ENCODE assay signal across 8 cellular contexts in the genomic region with DNA sequence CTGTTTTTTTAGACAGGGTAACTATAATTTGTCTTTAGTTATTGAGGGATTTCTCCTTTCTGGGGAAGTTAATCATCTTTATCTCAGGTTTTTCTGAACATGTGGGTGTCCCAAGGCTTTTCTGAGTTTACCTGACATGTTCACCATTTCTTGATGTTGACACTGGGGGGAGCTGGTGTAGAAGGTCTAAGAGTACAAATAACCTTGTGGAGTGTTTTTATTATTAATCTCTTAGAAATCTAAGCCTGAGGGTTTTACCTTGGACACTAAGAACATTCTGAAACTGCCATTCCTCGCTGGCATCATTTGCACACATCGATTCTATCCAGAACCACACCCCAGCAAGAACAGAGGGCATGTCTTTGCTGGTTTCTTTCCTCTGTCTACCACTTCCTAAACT. TPM values are rescaled to one million over a fixed set of nuclear protein-coding genes. Genes with fewer than 3 reads are reported as not detected.
DNase-seq lines count a peak whose midpoint lies in the region; ATAC-seq and TF ChIP-seq lines count a peak whose summit lies in the region.

No MANE protein-coding gene starts in this region.

- no peak overlapping the region for H3K4me3 ChIP-seq in left ventricle myocardium inferior

- H3K27me3 ChIP-seq in left ventricle myocardium inferior (ENCODE audit: low read depth) = no peaks in the 10 kb centered on the region

- H3K36me3 ChIP-seq in left ventricle myocardium inferior = peaks cover 90% of the 10 kb centered on the region

- H3K9me3 ChIP-seq in left ventricle myocardium inferior (replicated peaks) = no peaks in the 10 kb centered on the region

- peak overlapping the region; percentile 82 for H3K27ac ChIP-seq in left ventricle myocardium inferior (replicated peaks)

- peak; percentile 80 for ATAC-seq in SK-N-SH treated with all-trans-retinoic acid at 6 μM for 48 hours
- ATAC-seq in HG03097 (IDR thresholded peaks at IDR 0.05; ENCODE audit: low FRiP score, unreplicated experiment) = no peak
- ATAC-seq in GM21381 (IDR thresholded peaks at IDR 0.05; ENCODE audit: unreplicated experiment) = no peak
- ATAC-seq in GM21515 (IDR thresholded peaks at IDR 0.05; ENCODE audit: unreplicated experiment) = no peak
- no peak for ATAC-seq in omental fat pad (ENCODE audit: low FRiP score)

- TF ChIP-seq CTCF in left ventricle myocardium inferior (IDR thresholded peaks at IDR 0.05; ENCODE audit: borderline replicate concordance) (peak; percentile 54), omental fat pad (IDR thresholded peaks at IDR 0.05) (no peak)

- intact Hi-C loops in left ventricle myocardium inferior (cut with micrococcal nuclease) = no loop called here

- peaks cover 93% of the 10 kb centered on the region for H3K4me1 ChIP-seq in left ventricle myocardium inferior

- peak; percentile 20 for DNase-seq in stimulated activated CD4-positive, alpha-beta T cell treated with anti-CD3 and anti-CD28 coated beads, Interleukin-4, amount 100 ng/mL, for 24 hours
- no peak for DNase-seq in stimulated activated CD4-positive, alpha-beta T cell treated with anti-CD3 and anti-CD28 coated beads, Interleukin-4, amount 100 ng/mL, for 4 hours
- DNase-seq in left ventricle myocardium inferior (no peak), omental fat pad (ENCODE audit: low spot score) (no peak)

TF ChIP-seq in SK-N-SH treated with all-trans-retinoic acid at 6 μM for 48 hours, 23 proteins besides CTCF, POLR2A, EP300 and RAD21:
- TF ChIP-seq SNAI2 (CRISPR knock-in tag; IDR thresholded peaks at IDR 0.05) (no peak), TCF4 (CRISPR knock-in tag; IDR thresholded peaks at IDR 0.05; ENCODE audit: borderline replicate concordance) (no peak), ZNF70 (CRISPR knock-in tag; IDR thresholded peaks at IDR 0.05) (no peak), ARNTL (CRISPR knock-in tag; IDR thresholded peaks at IDR 0.05; ENCODE audit: borderline replicate concordance, low read depth) (no peak), CSDC2 (CRISPR knock-in tag; IDR thresholded peaks at IDR 0.05) (no peak), ZC3H10 (CRISPR knock-in tag; IDR thresholded peaks at IDR 0.05) (no peak), TOX (CRISPR knock-in tag; IDR thresholded peaks at IDR 0.05; ENCODE audit: borderline replicate concordance) (no peak), ESRRG (CRISPR knock-in tag; IDR thresholded peaks at IDR 0.05) (no peak), ZFP30 (CRISPR knock-in tag; IDR thresholded peaks at IDR 0.05) (no peak)
- TF ChIP-seq, protein P1, sequence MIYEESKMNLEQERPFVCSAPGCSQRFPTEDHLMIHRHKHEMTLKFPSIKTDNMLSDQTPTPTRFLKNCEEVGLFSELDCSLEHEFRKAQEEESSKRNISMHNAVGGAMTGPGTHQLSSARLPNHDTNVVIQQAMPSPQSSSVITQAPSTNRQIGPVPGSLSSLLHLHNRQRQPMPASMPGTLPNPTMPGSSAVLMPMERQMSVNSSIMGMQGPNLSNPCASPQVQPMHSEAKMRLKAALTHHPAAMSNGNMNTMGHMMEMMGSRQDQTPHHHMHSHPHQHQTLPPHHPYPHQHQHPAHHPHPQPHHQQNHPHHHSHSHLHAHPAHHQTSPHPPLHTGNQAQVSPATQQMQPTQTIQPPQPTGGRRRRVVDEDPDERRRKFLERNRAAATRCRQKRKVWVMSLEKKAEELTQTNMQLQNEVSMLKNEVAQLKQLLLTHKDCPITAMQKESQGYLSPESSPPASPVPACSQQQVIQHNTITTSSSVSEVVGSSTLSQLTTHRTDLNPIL (CRISPR knock-in tag; IDR thresholded peaks at IDR 0.05; ENCODE audit: low read depth) = no peak
- TF ChIP-seq, protein P2, sequence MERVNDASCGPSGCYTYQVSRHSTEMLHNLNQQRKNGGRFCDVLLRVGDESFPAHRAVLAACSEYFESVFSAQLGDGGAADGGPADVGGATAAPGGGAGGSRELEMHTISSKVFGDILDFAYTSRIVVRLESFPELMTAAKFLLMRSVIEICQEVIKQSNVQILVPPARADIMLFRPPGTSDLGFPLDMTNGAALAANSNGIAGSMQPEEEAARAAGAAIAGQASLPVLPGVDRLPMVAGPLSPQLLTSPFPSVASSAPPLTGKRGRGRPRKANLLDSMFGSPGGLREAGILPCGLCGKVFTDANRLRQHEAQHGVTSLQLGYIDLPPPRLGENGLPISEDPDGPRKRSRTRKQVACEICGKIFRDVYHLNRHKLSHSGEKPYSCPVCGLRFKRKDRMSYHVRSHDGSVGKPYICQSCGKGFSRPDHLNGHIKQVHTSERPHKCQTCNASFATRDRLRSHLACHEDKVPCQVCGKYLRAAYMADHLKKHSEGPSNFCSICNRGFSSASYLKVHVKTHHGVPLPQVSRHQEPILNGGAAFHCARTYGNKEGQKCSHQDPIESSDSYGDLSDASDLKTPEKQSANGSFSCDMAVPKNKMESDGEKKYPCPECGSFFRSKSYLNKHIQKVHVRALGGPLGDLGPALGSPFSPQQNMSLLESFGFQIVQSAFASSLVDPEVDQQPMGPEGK (CRISPR knock-in tag; IDR thresholded peaks at IDR 0.05; ENCODE audit: borderline replicate concordance) = no peak
- TF ChIP-seq, protein P3, sequence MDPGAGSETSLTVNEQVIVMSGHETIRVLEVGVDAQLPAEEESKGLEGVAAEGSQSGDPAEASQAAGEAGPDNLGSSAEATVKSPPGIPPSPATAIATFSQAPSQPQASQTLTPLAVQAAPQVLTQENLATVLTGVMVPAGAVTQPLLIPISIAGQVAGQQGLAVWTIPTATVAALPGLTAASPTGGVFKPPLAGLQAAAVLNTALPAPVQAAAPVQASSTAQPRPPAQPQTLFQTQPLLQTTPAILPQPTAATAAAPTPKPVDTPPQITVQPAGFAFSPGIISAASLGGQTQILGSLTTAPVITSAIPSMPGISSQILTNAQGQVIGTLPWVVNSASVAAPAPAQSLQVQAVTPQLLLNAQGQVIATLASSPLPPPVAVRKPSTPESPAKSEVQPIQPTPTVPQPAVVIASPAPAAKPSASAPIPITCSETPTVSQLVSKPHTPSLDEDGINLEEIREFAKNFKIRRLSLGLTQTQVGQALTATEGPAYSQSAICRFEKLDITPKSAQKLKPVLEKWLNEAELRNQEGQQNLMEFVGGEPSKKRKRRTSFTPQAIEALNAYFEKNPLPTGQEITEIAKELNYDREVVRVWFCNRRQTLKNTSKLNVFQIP (CRISPR knock-in tag; IDR thresholded peaks at IDR 0.05; ENCODE audit: borderline replicate concordance, low read depth) = no peak
- TF ChIP-seq, protein P4, sequence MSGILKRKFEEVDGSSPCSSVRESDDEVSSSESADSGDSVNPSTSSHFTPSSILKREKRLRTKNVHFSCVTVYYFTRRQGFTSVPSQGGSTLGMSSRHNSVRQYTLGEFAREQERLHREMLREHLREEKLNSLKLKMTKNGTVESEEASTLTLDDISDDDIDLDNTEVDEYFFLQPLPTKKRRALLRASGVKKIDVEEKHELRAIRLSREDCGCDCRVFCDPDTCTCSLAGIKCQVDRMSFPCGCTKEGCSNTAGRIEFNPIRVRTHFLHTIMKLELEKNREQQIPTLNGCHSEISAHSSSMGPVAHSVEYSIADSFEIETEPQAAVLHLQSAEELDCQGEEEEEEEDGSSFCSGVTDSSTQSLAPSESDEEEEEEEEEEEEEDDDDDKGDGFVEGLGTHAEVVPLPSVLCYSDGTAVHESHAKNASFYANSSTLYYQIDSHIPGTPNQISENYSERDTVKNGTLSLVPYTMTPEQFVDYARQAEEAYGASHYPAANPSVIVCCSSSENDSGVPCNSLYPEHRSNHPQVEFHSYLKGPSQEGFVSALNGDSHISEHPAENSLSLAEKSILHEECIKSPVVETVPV (CRISPR knock-in tag; IDR thresholded peaks at IDR 0.05) = no peak

RNA-seq across cellular contexts. Expression of a gene that starts 15.6 kb away (rescaled TPM):
- not detected for total RNA-seq in left ventricle myocardium inferior
- not detected for total RNA-seq in omental fat pad

RNA-seq across cellular contexts. Expression of a gene that starts 20.0 kb away (rescaled TPM):
- 789 TPM for total RNA-seq in left ventricle myocardium inferior
- 100 to 1,000 TPM; 327 to 685 (median 490) TPM for total RNA-seq in omental fat pad

RNA-seq across cellular contexts. Expression of a gene that starts 58.1 kb away (rescaled TPM):
- total RNA-seq in left ventricle myocardium inferior (49.8 TPM), omental fat pad (10 to 100 TPM; 23.0 to 55.8 (median 30.8) TPM)
